ENCODE assay signal across 20 cellular contexts in genomic region chr17:66307257-66307656, GRCh38. TPM values are rescaled to one million over a fixed set of nuclear protein-coding genes. Genes with fewer than 3 reads are reported as not detected.
A peak's percentile ranks its signal among the peaks of the same experiment; 100 is the strongest.
DNase-seq lines count a peak whose midpoint lies in the region; ATAC-seq and TF ChIP-seq lines count a peak whose summit lies in the region.
"Had no signal": no experiment of that assay in that cellular context is flagged by ENCODE, and none has a peak within 500 bp of the region (broad histone marks: within the 10 kb centered on the region; RNA-seq: fewer than 3 reads in every experiment).

No MANE protein-coding gene starts in this region.

- H3K4me1 Mint-ChIP-seq in T-helper 2 cell treated with Interferon-gamma antibody and Interleukin-4, amounts not matched to agents 5 μg/mL and 100 μg/mL, for 36 hours (ENCODE audit: low read depth): peaks cover 64% of the 10 kb centered on the region
- peaks cover 31 to 77% (median 65%) of the 10 kb centered on the region in 4 donors for H3K4me1 Mint-ChIP-seq in CD4-positive, CD25-positive, alpha-beta regulatory T cell
- peaks cover 60% of the 10 kb centered on the region for H3K4me1 Mint-ChIP-seq in activated CD4-positive, alpha-beta memory T cell treated with anti-CD3 and anti-CD28 coated beads for 36 hours (ENCODE audit: low read depth)
- H3K4me1 Mint-ChIP-seq in brain (peaks cover 73% of the 10 kb centered on the region), immature natural killer cell (peaks cover 9 to 20% of the 10 kb centered on the region in 2 donors), GM23338 (peaks cover 48% of the 10 kb centered on the region)

- peak overlapping the region; percentile 98 for H3K4me3 Mint-ChIP-seq in T-helper 2 cell treated with Interferon-gamma antibody and Interleukin-4, amounts not matched to agents 5 μg/mL and 100 μg/mL, for 36 hours
- peak overlapping the region in 1 of 4 donors; percentile 84 for H3K4me3 Mint-ChIP-seq in CD4-positive, CD25-positive, alpha-beta regulatory T cell
- H3K4me3 Mint-ChIP-seq in activated CD4-positive, alpha-beta memory T cell treated with anti-CD3 and anti-CD28 coated beads for 36 hours: peak overlapping the region; percentile 33
- H3K4me3 Mint-ChIP-seq in brain (peak overlapping the region in 3 of 5 experiments; percentile 3 to 31 (median 30)), immature natural killer cell (no peak overlapping the region), GM23338 (no peak overlapping the region)
- H3K4me3 Mint-ChIP-seq: B cell had no signal

- no peak for TF ChIP-seq CTCF in brain (conservative IDR thresholded peaks at IDR 0.05)
- no peak for TF ChIP-seq CTCF in GM23338 (conservative IDR thresholded peaks at IDR 0.05; ENCODE audit: low read depth in 2 of 2)

- peak overlapping the region; percentile 96 for H3K27ac Mint-ChIP-seq in T-helper 2 cell treated with Interferon-gamma antibody and Interleukin-4, amounts not matched to agents 5 μg/mL and 100 μg/mL, for 36 hours
- H3K27ac Mint-ChIP-seq in CD4-positive, CD25-positive, alpha-beta regulatory T cell: peak overlapping the region in 1 of 3 donors; percentile 6
- peak overlapping the region; percentile 91 for H3K27ac Mint-ChIP-seq in activated CD4-positive, alpha-beta memory T cell treated with anti-CD3 and anti-CD28 coated beads for 36 hours
- H3K27ac Mint-ChIP-seq in brain: peak overlapping the region in 1 of 5 experiments; percentile 48
- H3K27ac Mint-ChIP-seq in immature natural killer cell: no peak overlapping the region
- H3K27ac Mint-ChIP-seq in GM23338: no peak overlapping the region
- H3K27ac Mint-ChIP-seq: B cell had no signal

- no peak for ATAC-seq in CD4-positive, CD25-positive, alpha-beta regulatory T cell (ENCODE audit: low read depth in 2 of 2)
- no peak for ATAC-seq in GM23338

- CTCF ChIA-PET in activated CD4-positive, alpha-beta memory T cell treated with anti-CD3 and anti-CD28 coated beads for 36 hours (lab: Charles Lee): interaction anchor here (1.0 to 1.2 kb wide), 3 partner anchors 21 to 266 kb away, joined by 3 to 4 read pairs (median 3); no protein-coding TSS in a partner anchor

- no peaks in the 10 kb centered on the region for H3K27me3 ChIP-seq in CD4-positive, CD25-positive, alpha-beta regulatory T cell (ENCODE audit: control insufficient read depth, insufficient read depth, low read length)
- peaks cover 11% of the 10 kb centered on the region for H3K27me3 ChIP-seq in GM23338 (ENCODE audit: insufficient read depth)

- peaks cover 61% of the 10 kb centered on the region for H3K36me3 Mint-ChIP-seq in T-helper 2 cell treated with Interferon-gamma antibody and Interleukin-4, amounts not matched to agents 5 μg/mL and 100 μg/mL, for 36 hours (ENCODE audit: low read depth)
- peaks cover 35% of the 10 kb centered on the region for H3K36me3 Mint-ChIP-seq in CD4-positive, CD25-positive, alpha-beta regulatory T cell
- H3K36me3 Mint-ChIP-seq in activated CD4-positive, alpha-beta memory T cell treated with anti-CD3 and anti-CD28 coated beads for 36 hours: peaks cover 62% of the 10 kb centered on the region
- H3K36me3 Mint-ChIP-seq in brain: peaks cover 30% of the 10 kb centered on the region
- peaks cover 0 to 17% (median 16%) of the 10 kb centered on the region in 3 donors for H3K36me3 Mint-ChIP-seq in immature natural killer cell
- peaks cover 8% of the 10 kb centered on the region; the same call in 2 of the 3 replicates for H3K36me3 Mint-ChIP-seq in GM23338 (ENCODE audit: low read depth)

- H2AFZ ChIP-seq in GM23338: no peak overlapping the region

- no peaks in the 10 kb centered on the region for H3K9me2 ChIP-seq in GM23338 (ENCODE audit: insufficient read depth)

- no peaks in the 10 kb centered on the region for H4K20me1 ChIP-seq in GM23338 (replicated peaks; ENCODE audit: insufficient read depth)

- H3K27me3 Mint-ChIP-seq in T-helper 2 cell treated with Interferon-gamma antibody and Interleukin-4, amounts not matched to agents 5 μg/mL and 100 μg/mL, for 36 hours (ENCODE audit: low read depth): no peaks in the 10 kb centered on the region
- no peaks in the 10 kb centered on the region for H3K27me3 Mint-ChIP-seq in CD4-positive, CD25-positive, alpha-beta regulatory T cell
- no peaks in the 10 kb centered on the region for H3K27me3 Mint-ChIP-seq in activated CD4-positive, alpha-beta memory T cell treated with anti-CD3 and anti-CD28 coated beads for 36 hours
- H3K27me3 Mint-ChIP-seq in brain (peaks cover 14% of the 10 kb centered on the region), immature natural killer cell (ENCODE audit: low read depth in 3 of 3) (peaks cover 2 to 5% (median 4%) of the 10 kb centered on the region in 3 donors), GM23338 (ENCODE audit: insufficient read depth, low read depth, poor library complexity) (peaks cover 7% of the 10 kb centered on the region)

- POLR2A ChIA-PET in activated CD4-positive, alpha-beta memory T cell treated with anti-CD3 and anti-CD28 coated beads for 36 hours (lab: Charles Lee): interaction anchor here (1.2 kb wide), 1 partner anchor 20 kb away, joined by 3 read pairs; no protein-coding TSS in a partner anchor

- H3K27ac ChIP-seq in CD4-positive, CD25-positive, alpha-beta regulatory T cell (ENCODE audit: insufficient read depth, low read length, poor library complexity, severe bottlenecking): no peak overlapping the region
- H3K27ac ChIP-seq in GM23338 (ENCODE audit: low read depth): no peak overlapping the region
- H3K27ac ChIP-seq: coronary artery, KMS-11, neutrophil had no signal

- DNase-seq in T-helper 2 cell treated with Interferon-gamma antibody and Interleukin-4, amounts not matched to agents 5 μg/mL and 100 μg/mL, for 36 hours (ENCODE audit: low spot score): no peak
- DNase-seq in T-helper 2 cell (no peak), NCI-H748 treated with DMSO at 0.1 percent for 48 hours (lab: John Stamatoyannopoulos, UW) (no peak), immature natural killer cell (no peak), GM23338 (ENCODE audit: low spot score) (no peak)
- no peak for DNase-seq in CD4-positive, CD25-positive, alpha-beta regulatory T cell
- no peak for DNase-seq in activated CD4-positive, alpha-beta memory T cell treated with anti-CD3 and anti-CD28 coated beads for 36 hours
- DNase-seq: activated CD4-positive, alpha-beta T cell treated with anti-CD3 and anti-CD28 coated beads, Interleukin-2, amount 50 U/mL, for 1 hour; GOT3; MV-4-11; NCI-H187; NCI-H69; retina; stimulated activated CD4-positive, alpha-beta T cell treated with anti-CD3 and anti-CD28 coated beads, Interleukin-12 subunit alpha, Interleukin-12 subunit beta, amount 100 ng/mL, for 4 hours; SW 1271 had no signal

- peaks cover 6% of the 10 kb centered on the region; the same call in 1 of the 2 replicates for H3F3A ChIP-seq in GM23338 (replicated peaks; ENCODE audit: low read depth)

- no peak overlapping the region for H3K4me2 ChIP-seq in GM23338
- H3K4me2 ChIP-seq: KMS-11 had no signal

- intact Hi-C loops in activated CD4-positive, alpha-beta memory T cell treated with anti-CD3 and anti-CD28 coated beads for 36 hours (cut with micrococcal nuclease): loop anchor here (2.0 to 5.0 kb wide), 2 partner anchors 66 to 360 kb away; no protein-coding TSS in a partner anchor

- H3K9me3 ChIP-seq in CD4-positive, CD25-positive, alpha-beta regulatory T cell (ENCODE audit: control insufficient read depth in 2 of 2, low read length in 2 of 2): no peaks in the 10 kb centered on the region
- H3K9me3 ChIP-seq: neutrophil had no signal

- H3K4me1 ChIP-seq in CD4-positive, CD25-positive, alpha-beta regulatory T cell (ENCODE audit: control insufficient read depth, insufficient read depth, low read length, poor library complexity, severe bottlenecking): peaks cover 31% of the 10 kb centered on the region
- peaks cover 17% of the 10 kb centered on the region for H3K4me1 ChIP-seq in GM23338 (ENCODE audit: insufficient read depth)

- H3K36me3 ChIP-seq in CD4-positive, CD25-positive, alpha-beta regulatory T cell (ENCODE audit: control insufficient read depth, insufficient read depth, low read length): no peaks in the 10 kb centered on the region
- H3K36me3 ChIP-seq in GM23338 (ENCODE audit: insufficient read depth): no peaks in the 10 kb centered on the region
- H3K36me3 ChIP-seq: neutrophil had no signal

- peak overlapping the region; percentile 33 for H3K4me3 ChIP-seq in CD4-positive, CD25-positive, alpha-beta regulatory T cell (ENCODE audit: low read depth, low read length)
- no peak overlapping the region for H3K4me3 ChIP-seq in GM23338

- no peaks in the 10 kb centered on the region for H3K9me3 Mint-ChIP-seq in T-helper 2 cell treated with Interferon-gamma antibody and Interleukin-4, amounts not matched to agents 5 μg/mL and 100 μg/mL, for 36 hours
- no peaks in the 10 kb centered on the region for H3K9me3 Mint-ChIP-seq in CD4-positive, CD25-positive, alpha-beta regulatory T cell
- no peaks in the 10 kb centered on the region for H3K9me3 Mint-ChIP-seq in activated CD4-positive, alpha-beta memory T cell treated with anti-CD3 and anti-CD28 coated beads for 36 hours
- H3K9me3 Mint-ChIP-seq in brain (no peaks in the 10 kb centered on the region), immature natural killer cell (no peaks in the 10 kb centered on the region), GM23338 (peaks cover 2% of the 10 kb centered on the region; the same call in 1 of the 3 replicates)

- no peaks in the 10 kb centered on the region for H3K79me2 ChIP-seq in GM23338 (replicated peaks; ENCODE audit: insufficient read depth)

TF ChIP-seq in GM23338, 12 proteins besides CTCF, POLR2A, EP300 and RAD21 (continues in another document):
- TF ChIP-seq STAT1 (IDR thresholded peaks at IDR 0.05; ENCODE audit: unreplicated experiment): no peak

RNA-seq across cellular contexts. Expression of gene PRKCA, which starts 4.8 kb away (rescaled TPM):
- 84.0 TPM for total RNA-seq in CD4-positive, CD25-positive, alpha-beta regulatory T cell
- polyA plus RNA-seq in CD4-positive, CD25-positive, alpha-beta regulatory T cell: 1 to 10 TPM in 3 of 4 donors, under 1 TPM in 1; 0.60 to 2.3 (median 1.6) TPM
- 10 to 100 TPM; 75.1 to 78.5 TPM for total RNA-seq in activated CD4-positive, alpha-beta memory T cell treated with anti-CD3 and anti-CD28 coated beads for 36 hours
- polyA plus RNA-seq in brain (ENCODE audit: insufficient read depth, low read depth, low replicate concordance) (20.7 TPM), immature natural killer cell (1 to 10 TPM in 1 of 3 donors, under 1 TPM in 2; 0.18 to 1.3 (median 0.28) TPM), GM23338 (2016; fragmentation: Nextera tagmentation; extraction: Ambion mirVana) (6.4 and 10.9 TPM in 2 replicates)
- 24.5 and 35.4 TPM in 2 replicates for total RNA-seq in GM23338 (2014; rRNA removed; shearing (Covaris generic))

Comparison
In these comparisons a context has a peak if more than half of its experiments do, and no peak if none do; other contexts are left out.
1. H3K27ac Mint-ChIP-seq: peak in T-helper 2 cell treated with Interferon-gamma antibody and Interleukin-4, amounts not matched to agents 5 μg/mL and 100 μg/mL, for 36 hours (single experiment) and activated CD4-positive, alpha-beta memory T cell treated with anti-CD3 and anti-CD28 coated beads for 36 hours (single experiment); none in immature natural killer cell (0 of 6) and GM23338 (single experiment).
2. H3K4me3 Mint-ChIP-seq: peak in T-helper 2 cell treated with Interferon-gamma antibody and Interleukin-4, amounts not matched to agents 5 μg/mL and 100 μg/mL, for 36 hours (single experiment), activated CD4-positive, alpha-beta memory T cell treated with anti-CD3 and anti-CD28 coated beads for 36 hours (single experiment) and brain (3 of 5); none in immature natural killer cell (0 of 5) and GM23338 (single experiment).